20 cellular contexts compared by ENCODE assay signal in the genomic region with DNA sequence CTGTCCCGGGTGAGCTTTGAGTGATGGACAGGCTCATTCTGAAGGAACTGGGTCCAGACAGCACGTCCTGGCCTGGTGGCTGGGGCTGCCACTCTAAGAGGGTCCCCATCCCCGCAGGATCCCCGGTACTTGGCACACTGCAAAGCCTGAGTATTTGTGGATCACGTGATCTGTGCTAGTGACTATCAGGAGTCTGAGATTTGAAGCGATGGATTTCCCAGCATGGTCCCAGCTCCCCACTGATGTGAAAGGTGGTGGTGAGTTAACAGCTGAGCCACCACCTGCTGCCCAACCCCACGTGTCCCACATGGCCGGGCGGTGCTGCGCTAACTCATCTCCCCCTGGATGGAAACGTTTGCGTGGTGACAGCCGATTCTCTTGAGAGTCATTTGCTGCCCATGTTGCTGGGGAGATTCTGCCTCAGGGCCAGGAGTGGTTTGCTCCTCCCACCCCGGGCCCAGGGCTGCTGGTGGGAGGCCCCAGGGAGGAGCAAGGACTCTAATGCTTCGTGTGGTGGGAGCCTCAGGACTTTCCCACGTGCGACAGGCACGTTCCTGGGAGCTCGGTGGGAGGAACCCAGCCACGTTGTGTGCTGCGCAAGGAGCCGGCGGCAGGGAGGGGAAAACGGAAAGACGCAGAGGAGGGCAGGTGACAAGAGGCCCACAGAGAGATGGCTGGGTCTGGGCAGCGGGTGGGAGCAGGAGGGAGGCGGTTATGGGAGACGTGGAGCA. TPM values are rescaled to one million over a fixed set of nuclear protein-coding genes. Genes with fewer than 3 reads are reported as not detected.
A peak's percentile ranks its signal among the peaks of the same experiment; 100 is the strongest.
DNase-seq lines count a peak whose midpoint lies in the region; ATAC-seq and TF ChIP-seq lines count a peak whose summit lies in the region.
"Had no signal": no experiment of that assay in that cellular context is flagged by ENCODE, and none has a peak within 500 bp of the region (broad histone marks: within the 10 kb centered on the region; RNA-seq: fewer than 3 reads in every experiment).

No MANE protein-coding gene starts in this region.

- 89% methylated on average over 18 to 28 of the region's 28 CpGs for WGBS in endodermal cell (ENCODE audit: insufficient coverage in 1 of 2, insufficient read length in 1 of 2), 2 experiments

- H3K4me2 ChIP-seq in GM23338 = no peak overlapping the region
- H3K4me2 ChIP-seq: smooth muscle cell had no signal

- H3K9me3 Mint-ChIP-seq in GM23338 = no peaks in the 10 kb centered on the region
- H3K9me3 Mint-ChIP-seq in endodermal cell = no peaks in the 10 kb centered on the region
- H3K9me3 Mint-ChIP-seq: activated CD8-positive, alpha-beta T cell treated with anti-CD3 and anti-CD28 coated beads for 36 hours; activated naive CD8-positive, alpha-beta T cell treated with anti-CD3 and anti-CD28 coated beads, Interleukin-2, amount 50 U/mL, for 24 hours; immature natural killer cell; naive B cell had no signal

- H3K4me1 Mint-ChIP-seq in GM23338 (peaks cover 4% of the 10 kb centered on the region), endodermal cell (no peaks in the 10 kb centered on the region)
- H3K4me1 Mint-ChIP-seq: immature natural killer cell had no signal

- H3K27ac ChIP-seq in GM23338 (ENCODE audit: low read depth) (0 out of 2 replicates have a peak overlapping the region, but pooled peaks have one; percentile 55), endodermal cell (ENCODE audit: low read depth, low read length) (no peak overlapping the region)
- H3K27ac ChIP-seq: cardiac muscle cell, lower lobe of right lung had no signal

- peaks cover 3% of the 10 kb centered on the region; the same call in 1 of the 2 replicates for H3F3A ChIP-seq in GM23338 (replicated peaks; ENCODE audit: low read depth)

- H3K4me1 ChIP-seq in BE2C (no peaks in the 10 kb centered on the region; the same call in 1 of the 2 replicates), GM23338 (ENCODE audit: insufficient read depth) (no peaks in the 10 kb centered on the region), endodermal cell (ENCODE audit: control insufficient read depth, insufficient read depth, low read length) (no peaks in the 10 kb centered on the region)
- H3K4me1 ChIP-seq: lower lobe of right lung had no signal

- H3K9me2 ChIP-seq in GM23338 (ENCODE audit: insufficient read depth) = no peaks in the 10 kb centered on the region

- no peaks in the 10 kb centered on the region for H3K36me3 ChIP-seq in BE2C
- no peaks in the 10 kb centered on the region for H3K36me3 ChIP-seq in GM23338 (ENCODE audit: insufficient read depth)
- peaks cover 10% of the 10 kb centered on the region for H3K36me3 ChIP-seq in endodermal cell (ENCODE audit: control insufficient read depth, insufficient read depth, low read length)

- no peaks in the 10 kb centered on the region; the same call in 1 of the 2 replicates for H4K20me1 ChIP-seq in GM23338 (replicated peaks; ENCODE audit: insufficient read depth)

- DNase-seq in BE2C (peak; percentile 69), GM23338 (ENCODE audit: low spot score) (no peak), NCI-H345 treated with DMSO at 0.1 percent for 48 hours (lab: John Stamatoyannopoulos, UW; ENCODE audit: unreplicated experiment) (peak; percentile 85), endodermal cell (peak; percentile 60)
- DNase-seq in activated CD8-positive, alpha-beta memory T cell treated with anti-CD3 and anti-CD28 coated beads for 24 hours = no peak
- DNase-seq: activated CD8-positive, alpha-beta T cell treated with anti-CD3 and anti-CD28 coated beads for 36 hours; activated naive CD8-positive, alpha-beta T cell treated with anti-CD3 and anti-CD28 coated beads, Interleukin-2, amount 50 U/mL, for 24 hours; Calu3; immature natural killer cell; lower lobe of right lung; naive B cell; NCI-H524 treated with DMSO at 0.1 percent for 48 hours had no signal

- H3K27me3 ChIP-seq in BE2C (no peaks in the 10 kb centered on the region), GM23338 (ENCODE audit: insufficient read depth) (no peaks in the 10 kb centered on the region), endodermal cell (ENCODE audit: control insufficient read depth, insufficient read depth, low read length, poor library complexity, severe bottlenecking) (no peaks in the 10 kb centered on the region)
- H3K27me3 ChIP-seq: cardiac muscle cell had no signal

- H3K27ac Mint-ChIP-seq in GM23338 (no peak overlapping the region), endodermal cell (no peak overlapping the region)
- H3K27ac Mint-ChIP-seq: activated CD8-positive, alpha-beta T cell treated with anti-CD3 and anti-CD28 coated beads for 36 hours; activated naive CD8-positive, alpha-beta T cell treated with anti-CD3 and anti-CD28 coated beads, Interleukin-2, amount 50 U/mL, for 24 hours; immature natural killer cell; naive B cell had no signal

- ATAC-seq in GM23338 (peak; percentile 18; the same call in 2 of the 3 replicates), HG02678 (IDR thresholded peaks at IDR 0.05; ENCODE audit: unreplicated experiment) (no peak), HG02623 (IDR thresholded peaks at IDR 0.05; ENCODE audit: unreplicated experiment) (no peak), HG03342 (IDR thresholded peaks at IDR 0.05; ENCODE audit: unreplicated experiment) (no peak)
- ATAC-seq: activated CD8-positive, alpha-beta T cell treated with anti-CD3 and anti-CD28 coated beads for 36 hours; activated naive CD8-positive, alpha-beta T cell treated with anti-CD3 and anti-CD28 coated beads, Interleukin-2, amount 50 U/mL, for 24 hours; esophagus mucosa; GM12878; Panc1 had no signal

- no peaks in the 10 kb centered on the region for H3K9me3 ChIP-seq in BE2C
- no peaks in the 10 kb centered on the region for H3K9me3 ChIP-seq in endodermal cell (ENCODE audit: control insufficient read depth, low read length)
- H3K9me3 ChIP-seq: lower lobe of right lung had no signal

- H3K4me3 ChIP-seq in BE2C (ENCODE audit: low read depth, low read length) = no peak overlapping the region
- H3K4me3 ChIP-seq in GM23338 = no peak overlapping the region
- H3K4me3 ChIP-seq in endodermal cell (ENCODE audit: low read length) = no peak overlapping the region
- H3K4me3 ChIP-seq: cardiac muscle cell, GM12878, lower lobe of right lung, smooth muscle cell had no signal

- H3K4me3 Mint-ChIP-seq in GM23338 (no peak overlapping the region), endodermal cell (no peak overlapping the region)
- H3K4me3 Mint-ChIP-seq: activated CD8-positive, alpha-beta T cell treated with anti-CD3 and anti-CD28 coated beads for 36 hours; activated naive CD8-positive, alpha-beta T cell treated with anti-CD3 and anti-CD28 coated beads, Interleukin-2, amount 50 U/mL, for 24 hours; immature natural killer cell had no signal

- H2AFZ ChIP-seq in GM23338 = no peak overlapping the region

- H3K27me3 Mint-ChIP-seq in GM23338 (ENCODE audit: insufficient read depth, low read depth, poor library complexity) (peaks cover 20% of the 10 kb centered on the region), endodermal cell (ENCODE audit: insufficient read depth) (no peaks in the 10 kb centered on the region)
- H3K27me3 Mint-ChIP-seq: activated CD8-positive, alpha-beta T cell treated with anti-CD3 and anti-CD28 coated beads for 36 hours; activated naive CD8-positive, alpha-beta T cell treated with anti-CD3 and anti-CD28 coated beads, Interleukin-2, amount 50 U/mL, for 24 hours; naive B cell had no signal

- TF ChIP-seq CTCF in BE2C (IDR thresholded peaks at IDR 0.05; ENCODE audit: low read depth, low read length) = no peak
- no peak for TF ChIP-seq CTCF in GM23338 (conservative IDR thresholded peaks at IDR 0.05; ENCODE audit: low read depth in 2 of 2)
- no peak for TF ChIP-seq CTCF in endodermal cell (conservative IDR thresholded peaks at IDR 0.05)

- no peaks in the 10 kb centered on the region for H3K79me2 ChIP-seq in GM23338 (replicated peaks; ENCODE audit: insufficient read depth)

- H3K9ac ChIP-seq in endodermal cell (ENCODE audit: extremely low read depth, low read length, poor library complexity, severe bottlenecking) = no peak overlapping the region

- H3K36me3 Mint-ChIP-seq in GM23338 (ENCODE audit: low read depth) (peaks cover 25% of the 10 kb centered on the region), endodermal cell (ENCODE audit: low read depth) (peaks cover 56% of the 10 kb centered on the region)
- H3K36me3 Mint-ChIP-seq: naive B cell had no signal

TF ChIP-seq in GM23338, 12 proteins besides CTCF, POLR2A, EP300 and RAD21:
- no peak for TF ChIP-seq ZNF331 (CRISPR knock-in tag; IDR thresholded peaks at IDR 0.05; ENCODE audit: low read depth)
- TF ChIP-seq, protein P1, sequence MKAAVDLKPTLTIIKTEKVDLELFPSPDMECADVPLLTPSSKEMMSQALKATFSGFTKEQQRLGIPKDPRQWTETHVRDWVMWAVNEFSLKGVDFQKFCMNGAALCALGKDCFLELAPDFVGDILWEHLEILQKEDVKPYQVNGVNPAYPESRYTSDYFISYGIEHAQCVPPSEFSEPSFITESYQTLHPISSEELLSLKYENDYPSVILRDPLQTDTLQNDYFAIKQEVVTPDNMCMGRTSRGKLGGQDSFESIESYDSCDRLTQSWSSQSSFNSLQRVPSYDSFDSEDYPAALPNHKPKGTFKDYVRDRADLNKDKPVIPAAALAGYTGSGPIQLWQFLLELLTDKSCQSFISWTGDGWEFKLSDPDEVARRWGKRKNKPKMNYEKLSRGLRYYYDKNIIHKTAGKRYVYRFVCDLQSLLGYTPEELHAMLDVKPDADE (IDR thresholded peaks at IDR 0.05) = no peak

RNA-seq across cellular contexts. Expression of gene FAAP20, which starts 15.1 kb away (rescaled TPM):
- 37.3 TPM for polyA plus RNA-seq in BE2C (2012; ENCODE audit: insufficient read depth, insufficient read length, low read depth)
- 54.3 and 79.1 TPM in 2 replicates for total RNA-seq in GM23338 (2014; rRNA removed; shearing (Covaris generic))
- 167 and 173 TPM in 2 replicates for polyA plus RNA-seq in GM23338 (2016; fragmentation: Nextera tagmentation; extraction: Ambion mirVana)
- 100 to 1,000 TPM; 126 to 154 TPM for total RNA-seq in endodermal cell
- 91.8 TPM for polyA plus RNA-seq in endodermal cell (2013, experiment 1 of 2)
- polyA plus RNA-seq in endodermal cell (2013, experiment 2 of 2) = 88.9 TPM

RNA-seq across cellular contexts. Expression of gene SKI, which starts 48.7 kb away (rescaled TPM):
- 22.2 TPM for polyA plus RNA-seq in BE2C (2012; ENCODE audit: insufficient read depth, insufficient read length, low read depth)
- 62.8 and 66.8 TPM in 2 replicates for total RNA-seq in GM23338 (2014; rRNA removed; shearing (Covaris generic))
- polyA plus RNA-seq in GM23338 (2016; fragmentation: Nextera tagmentation; extraction: Ambion mirVana) = 9.3 and 10.4 TPM in 2 replicates
- total RNA-seq in endodermal cell = 10 to 100 TPM; 65.4 to 79.2 TPM
- 39.9 TPM for polyA plus RNA-seq in endodermal cell (2013, experiment 1 of 2)
- 37.7 TPM for polyA plus RNA-seq in endodermal cell (2013, experiment 2 of 2)

Comparison
In these comparisons a context has a peak if more than half of its experiments do, and no peak if none do; other contexts are left out.
1. DNase-seq: peak in BE2C (single experiment), NCI-H345 treated with DMSO at 0.1 percent for 48 hours (single experiment) and endodermal cell (single experiment); none in GM23338 (single experiment) and activated CD8-positive, alpha-beta memory T cell treated with anti-CD3 and anti-CD28 coated beads for 24 hours (single experiment).